Comparison of ENCODE assay signal across 8 cellular contexts in the genomic region with DNA sequence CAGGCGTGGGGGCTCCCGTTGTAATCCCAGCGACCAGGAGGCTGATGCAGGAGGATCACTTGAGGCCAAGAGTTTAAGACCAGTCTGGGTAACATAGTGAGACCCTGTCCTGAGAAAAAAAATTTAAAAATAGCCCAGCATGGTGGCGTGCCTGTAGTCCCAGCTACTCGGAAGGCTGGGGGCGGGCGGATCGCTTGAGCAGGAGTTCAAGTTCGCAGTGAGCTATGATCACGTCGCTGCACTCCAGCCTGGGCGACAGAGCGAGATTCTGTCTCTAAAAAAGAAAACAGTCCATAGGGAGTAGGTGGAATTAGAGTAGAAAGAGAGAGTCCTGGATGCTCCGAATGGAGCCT. TPM values are rescaled to one million over a fixed set of nuclear protein-coding genes. Genes with fewer than 3 reads are reported as not detected.
DNase-seq lines count a peak whose midpoint lies in the region; ATAC-seq and TF ChIP-seq lines count a peak whose summit lies in the region.

No MANE protein-coding gene starts in this region.

- peak overlapping the region; percentile 87 for H3K27ac ChIP-seq in VCaP
- peak overlapping the region in 3 of 4 donors; percentile 92 to 96 (median 94) for H3K27ac ChIP-seq in gastroesophageal sphincter

- H3K4me1 ChIP-seq in gastroesophageal sphincter: peaks cover 0 to 26% (median 3%) of the 10 kb centered on the region in 3 donors

- H3K27me3 ChIP-seq in gastroesophageal sphincter: no peaks in the 10 kb centered on the region

- TF ChIP-seq POLR2A in GM18505 (IDR thresholded peaks at IDR 0.05; ENCODE audit: borderline replicate concordance, extremely low read depth, insufficient read depth, insufficient read length): no peak
- no peak for TF ChIP-seq POLR2A in gastroesophageal sphincter (IDR thresholded peaks at IDR 0.05)

- WGBS in gastroesophageal sphincter (ENCODE audit: low coverage in 1 of 2), 2 donors: 23 to 34% methylated on average over 8 to 11 of the region's 14 CpGs

- no peak for TF ChIP-seq CTCF in VCaP (conservative IDR thresholded peaks at IDR 0.05)
- no peak for TF ChIP-seq CTCF in gastroesophageal sphincter (IDR thresholded peaks at IDR 0.05)
- TF ChIP-seq CTCF in retinal pigment epithelial cell (conservative IDR thresholded peaks at IDR 0.05; ENCODE audit: low read depth, low read length): no peak

- TF ChIP-seq EP300 in gastroesophageal sphincter (IDR thresholded peaks at IDR 0.05): no peak

- H3K4me3 ChIP-seq in gastroesophageal sphincter: peak overlapping the region; percentile 6 to 78
- H3K4me3 ChIP-seq in retinal pigment epithelial cell (ENCODE audit: low read length): peak overlapping the region; percentile 88

- H3K36me3 ChIP-seq in gastroesophageal sphincter: no peaks in the 10 kb centered on the region

- ATAC-seq in GM18505 (IDR thresholded peaks at IDR 0.05; ENCODE audit: unreplicated experiment): peak; percentile 2
- no peak for ATAC-seq in gastroesophageal sphincter
- no peak for ATAC-seq in HG02763 (IDR thresholded peaks at IDR 0.05; ENCODE audit: unreplicated experiment)
- no peak for ATAC-seq in HG03469 (IDR thresholded peaks at IDR 0.05; ENCODE audit: unreplicated experiment)
- ATAC-seq in GM19463 (IDR thresholded peaks at IDR 0.05; ENCODE audit: unreplicated experiment): no peak

- no peaks in the 10 kb centered on the region for H3K9me3 ChIP-seq in gastroesophageal sphincter

- DNase-seq in retinal pigment epithelial cell (ENCODE audit: low read depth): no peak
- DNase-seq in pons (ENCODE audit: low spot score): no peak

RNA-seq across cellular contexts. Expression of a gene that starts 0.3 kb away (rescaled TPM):
- 10 to 100 TPM in 2 of 4 donors, 1 to 10 TPM in 2; 6.5 to 12.1 (median 8.7) TPM for total RNA-seq in gastroesophageal sphincter

RNA-seq across cellular contexts. Expression of a gene that starts 38.4 kb away (rescaled TPM):
- 10 to 100 TPM; 16.7 to 36.6 (median 22.2) TPM for total RNA-seq in gastroesophageal sphincter

RNA-seq across cellular contexts. Expression of a gene that starts 38.5 kb away (rescaled TPM):
- 10 to 100 TPM; 16.3 to 24.6 (median 17.7) TPM for total RNA-seq in gastroesophageal sphincter

RNA-seq across cellular contexts. Expression of a gene that starts 50.8 kb away (rescaled TPM):
- 10 to 100 TPM; 24.3 to 37.4 (median 29.9) TPM for total RNA-seq in gastroesophageal sphincter

RNA-seq across cellular contexts. Expression of a gene that starts 50.9 kb away (rescaled TPM):
- 10 to 100 TPM; 10.8 to 33.3 (median 24.6) TPM for total RNA-seq in gastroesophageal sphincter
